21 cellular contexts compared by ENCODE assay signal in genomic region chr10:58704226-58705200, GRCh38.
DNase-seq lines count a peak whose midpoint lies in the region; ATAC-seq and TF ChIP-seq lines count a peak whose summit lies in the region.
"Had no signal": no experiment of that assay in that cellular context is flagged by ENCODE, and none has a peak within 500 bp of the region (broad histone marks: within the 10 kb centered on the region; RNA-seq: fewer than 3 reads in every experiment).

No MANE protein-coding gene starts in this region.

- no peak overlapping the region for H3K27ac Mint-ChIP-seq in stimulated activated memory B cell treated with anti-CD40 and anti-IgM and Interleukin-4, amounts not matched to agents 10 μg/mL and 1 μg/mL and 100 μg/mL, for 72 hours
- H3K27ac Mint-ChIP-seq: CD4-positive, alpha-beta memory T cell; T-helper 17 cell had no signal

- peak overlapping the region; percentile 55 for H3K4me2 ChIP-seq in fibroblast of lung (ENCODE audit: extremely low read depth, insufficient read depth, low read length)

- no peaks in the 10 kb centered on the region for H3K9me3 ChIP-seq in fibroblast of lung (ENCODE audit: control insufficient read depth, insufficient read depth, low read depth, low read length)
- H3K9me3 ChIP-seq: psoas muscle, upper lobe of left lung had no signal

- no peak overlapping the region for H3K4me3 Mint-ChIP-seq in stimulated activated memory B cell treated with anti-CD40 and anti-IgM and Interleukin-4, amounts not matched to agents 10 μg/mL and 1 μg/mL and 100 μg/mL, for 72 hours
- H3K4me3 Mint-ChIP-seq: CD4-positive, alpha-beta memory T cell; T-helper 17 cell had no signal

- no peak overlapping the region for H3K4me3 ChIP-seq in fibroblast of lung (replicated peaks in 1 of 4; ENCODE audit: control extremely low read depth in 1 of 4, insufficient read depth in 1 of 4, low read depth in 3 of 4, low read length in 4 of 4)
- H3K4me3 ChIP-seq in retinal pigment epithelial cell (ENCODE audit: low read length): peak overlapping the region; percentile 2
- H3K4me3 ChIP-seq: psoas muscle, upper lobe of left lung had no signal

- H4K20me1 ChIP-seq in fibroblast of lung (ENCODE audit: control insufficient read depth, extremely low read depth, insufficient read depth, low read length): no peaks in the 10 kb centered on the region

- H3K79me2 ChIP-seq in fibroblast of lung (ENCODE audit: control insufficient read depth, insufficient read depth, low read length): no peaks in the 10 kb centered on the region

- H3K9ac ChIP-seq in fibroblast of lung (ENCODE audit: insufficient read depth, low read length): no peak overlapping the region

- peak; percentile 12 for DNase-seq in Daoy (ENCODE audit: low read depth)
- peak; percentile 72 for DNase-seq in RPMI7951 (ENCODE audit: low read depth)
- DNase-seq in fibroblast of lung (ENCODE audit: low read depth in 2 of 2): peak; percentile 34 to 89
- DNase-seq in retinal pigment epithelial cell (ENCODE audit: low read depth): peak; percentile 75
- DNase-seq in NOMO-1 treated with DMSO at 0.1 percent for 48 hours (lab: John Stamatoyannopoulos, UW; ENCODE audit: unreplicated experiment): no peak
- no peak for DNase-seq in hippocampal formation (lab: John Stamatoyannopoulos, UW)
- DNase-seq in SK-N-DZ (ENCODE audit: low spot score): no peak
- DNase-seq: activated CD4-positive, alpha-beta T cell treated with anti-CD3 and anti-CD28 coated beads for 48 hours; activated T-cell treated with anti-CD3 and anti-CD28 coated beads, Interleukin-2, amount 50 U/mL, for 48 hours; CD4-positive, alpha-beta memory T cell; effector CD4-positive, alpha-beta T cell; H7; KG1; NCI-H146; NCI-H524 treated with DMSO at 0.1 percent for 48 hours; psoas muscle; stimulated activated CD8-positive, alpha-beta memory T cell treated with anti-CD3 and anti-CD28 coated beads, Interleukin-4, amount 100 ng/mL, for 48 hours; T-helper 17 cell; upper lobe of left lung had no signal

- no peaks in the 10 kb centered on the region for H3K4me1 Mint-ChIP-seq in stimulated activated memory B cell treated with anti-CD40 and anti-IgM and Interleukin-4, amounts not matched to agents 10 μg/mL and 1 μg/mL and 100 μg/mL, for 72 hours
- H3K4me1 Mint-ChIP-seq: CD4-positive, alpha-beta memory T cell had no signal

- no peaks in the 10 kb centered on the region for H3K36me3 Mint-ChIP-seq in stimulated activated memory B cell treated with anti-CD40 and anti-IgM and Interleukin-4, amounts not matched to agents 10 μg/mL and 1 μg/mL and 100 μg/mL, for 72 hours
- H3K36me3 Mint-ChIP-seq: CD4-positive, alpha-beta memory T cell had no signal

- no peak overlapping the region for H3K27ac ChIP-seq in fibroblast of lung (ENCODE audit: insufficient read depth, low read length)
- H3K27ac ChIP-seq: psoas muscle, RWPE1, upper lobe of left lung had no signal

- H3K9me3 Mint-ChIP-seq in stimulated activated memory B cell treated with anti-CD40 and anti-IgM and Interleukin-4, amounts not matched to agents 10 μg/mL and 1 μg/mL and 100 μg/mL, for 72 hours: peaks cover 9% of the 10 kb centered on the region

- no peak overlapping the region for H2AFZ ChIP-seq in fibroblast of lung (ENCODE audit: low read length)

- H3K27me3 Mint-ChIP-seq in stimulated activated memory B cell treated with anti-CD40 and anti-IgM and Interleukin-4, amounts not matched to agents 10 μg/mL and 1 μg/mL and 100 μg/mL, for 72 hours: no peaks in the 10 kb centered on the region
- H3K27me3 Mint-ChIP-seq: CD4-positive, alpha-beta memory T cell; T-helper 17 cell had no signal

- no peaks in the 10 kb centered on the region for H3K36me3 ChIP-seq in fibroblast of lung (ENCODE audit: control insufficient read depth, insufficient read depth, low read length)
- H3K36me3 ChIP-seq: upper lobe of left lung had no signal

- peaks cover 4% of the 10 kb centered on the region for H3K4me1 ChIP-seq in fibroblast of lung (ENCODE audit: control insufficient read depth, extremely low read depth, insufficient read depth, low read length)
- H3K4me1 ChIP-seq: psoas muscle, upper lobe of left lung had no signal

- no peaks in the 10 kb centered on the region for H3K27me3 ChIP-seq in fibroblast of lung (ENCODE audit: control insufficient read depth, insufficient read depth, low read length)
- H3K27me3 ChIP-seq: upper lobe of left lung had no signal

- no peak for ATAC-seq in stimulated activated memory B cell treated with anti-CD40 and anti-IgM and Interleukin-4, amounts not matched to agents 10 μg/mL and 1 μg/mL and 100 μg/mL, for 72 hours
- ATAC-seq: T-helper 17 cell had no signal

- TF ChIP-seq CTCF in fibroblast of lung (conservative IDR thresholded peaks at IDR 0.05 in 1 of 2, IDR thresholded peaks at IDR 0.05 in 1 of 2; ENCODE audit: low read depth in 1 of 2, low read length in 2 of 2): no peak
- no peak for TF ChIP-seq CTCF in retinal pigment epithelial cell (conservative IDR thresholded peaks at IDR 0.05; ENCODE audit: low read depth, low read length)

Comparison
In these comparisons a context has a peak if more than half of its experiments do, and no peak if none do; other contexts are left out.
1. DNase-seq: peak in Daoy (single experiment), RPMI7951 (single experiment), fibroblast of lung (2 of 2) and retinal pigment epithelial cell (single experiment); none in NOMO-1 treated with DMSO at 0.1 percent for 48 hours (single experiment), hippocampal formation (0 of 2) and SK-N-DZ (single experiment).